In genomic region chr16:29809850-29810698, GRCh38 we compare ENCODE assay signal across 1 cellular context.
TF ChIP-seq lines count a peak whose summit lies in the region.

No MANE protein-coding gene starts in this region.

TF ChIP-seq in IMR-90, 13 proteins besides CTCF, POLR2A, EP300 and RAD21:
- TF ChIP-seq MXI1 (IDR thresholded peaks at IDR 0.05; ENCODE audit: borderline replicate concordance, low read depth, low read length) = no peak
- TF ChIP-seq MAZ (IDR thresholded peaks at IDR 0.05; ENCODE audit: borderline replicate concordance, low read depth, low read length) = 0 out of 2 replicates have a peak, but pooled peaks have one; percentile 24
